ENCODE assay signal across 17 cellular contexts in genomic region chr5:154679501-154679900, GRCh38.
DNase-seq lines count a peak whose midpoint lies in the region; ATAC-seq and TF ChIP-seq lines count a peak whose summit lies in the region.
"Had no signal": no experiment of that assay in that cellular context is flagged by ENCODE, and none has a peak within 500 bp of the region (broad histone marks: within the 10 kb centered on the region; RNA-seq: fewer than 3 reads in every experiment).

No MANE protein-coding gene starts in this region.

- no CpG with 5 or more reads among the region's 4 CpGs for WGBS in IMR-90 (ENCODE audit: extremely low coverage in 2 of 2, insufficient read length in 1 of 2), 2 experiments
- WGBS in heart right ventricle, 2 donors = 76 to 85% methylated on average over 4 of the region's 4 CpGs

- H2BK120ac ChIP-seq in IMR-90 (ENCODE audit: low read depth, low read length) = no peak overlapping the region

- H3K4me3 ChIP-seq in IMR-90 (ENCODE audit: insufficient read depth, low read depth, low read length) = no peak overlapping the region
- H3K4me3 ChIP-seq in heart right ventricle = no peak overlapping the region
- H3K4me3 ChIP-seq: A549, HAP-1 had no signal

- no peaks in the 10 kb centered on the region for H3K9me1 ChIP-seq in IMR-90 (ENCODE audit: insufficient read depth, low read length)

- peak overlapping the region; percentile 33 for H2AFZ ChIP-seq in IMR-90 (replicated peaks; ENCODE audit: low read length, poor library complexity)

- no peak overlapping the region for H2BK20ac ChIP-seq in IMR-90 (ENCODE audit: low read depth, low read length)

- no peak overlapping the region for H3K14ac ChIP-seq in IMR-90 (replicated peaks; ENCODE audit: low read depth, low read length)

- ATAC-seq in IMR-90 (ENCODE audit: low read depth) (no peak), heart right ventricle (no peak)
- ATAC-seq: A549 had no signal

- H2AK9ac ChIP-seq in IMR-90 (replicated peaks; ENCODE audit: low read depth, low read length, poor library complexity) = no peak overlapping the region

- H3K27me3 ChIP-seq in IMR-90 (ENCODE audit: control insufficient read depth, insufficient read depth, low read length) = no peaks in the 10 kb centered on the region
- no peaks in the 10 kb centered on the region for H3K27me3 ChIP-seq in heart right ventricle

- peak overlapping the region; percentile 48 for H3K27ac Mint-ChIP-seq in endothelial cell (ENCODE audit: unreplicated experiment)
- H3K27ac Mint-ChIP-seq: CD4-positive, alpha-beta T cell had no signal

- no peaks in the 10 kb centered on the region for H4K20me1 ChIP-seq in IMR-90 (ENCODE audit: insufficient read depth, low read length)

- dilution Hi-C loops in IMR-90 (cut with HindIII; ENCODE audit: low sequenced_read_pairs, unreplicated experiment) = no loop called here

- no peak overlapping the region for H2BK5ac ChIP-seq in IMR-90 (ENCODE audit: low read depth, low read length, poor library complexity, severe bottlenecking)

- no peak overlapping the region for H3K4me3 Mint-ChIP-seq in endothelial cell (ENCODE audit: unreplicated experiment)
- H3K4me3 Mint-ChIP-seq: CD4-positive, alpha-beta T cell had no signal

- in situ Hi-C loops in IMR-90 (cut with MboI; ENCODE audit: low sequenced_read_pairs) = no loop called here

- no peak overlapping the region for H3K18ac ChIP-seq in IMR-90 (ENCODE audit: low read depth, low read length)

- intact Hi-C loops in IMR-90 (cut with micrococcal nuclease) (no loop called here), heart right ventricle (cut with DNase I) (no loop called here)

- no peak overlapping the region for H4K91ac ChIP-seq in IMR-90 (ENCODE audit: insufficient read depth, low read depth, low read length)

- TF ChIP-seq POLR2A in IMR-90 (IDR thresholded peaks at IDR 0.05; ENCODE audit: low read depth, low read length) = no peak

- H3K36me3 ChIP-seq in IMR-90 (ENCODE audit: control insufficient read depth, insufficient read depth, low read length) (no peaks in the 10 kb centered on the region), heart right ventricle (no peaks in the 10 kb centered on the region)
- H3K36me3 ChIP-seq: HAP-1 had no signal

- BruUV-seq in IMR-90 (replicated peaks; lab: Mats Ljungman, UMichigan) = no TSS peak

- no peak overlapping the region for H3K56ac ChIP-seq in IMR-90 (ENCODE audit: extremely low read depth, insufficient read depth, low read length)

- POLR2A ChIA-PET in IMR-90 (lab: Charles Lee; ENCODE audit: unreplicated experiment) = no interaction called here

- H3K36me3 Mint-ChIP-seq in endothelial cell (ENCODE audit: low read depth, unreplicated experiment) = peaks cover under 1% of the 10 kb centered on the region

- no peak overlapping the region for H3K4me2 ChIP-seq in IMR-90 (ENCODE audit: low read depth, low read length)
- H3K4me2 ChIP-seq: A549 had no signal

- no peak overlapping the region for H2AK5ac ChIP-seq in IMR-90 (ENCODE audit: low read depth, low read length)

- H3K27ac ChIP-seq in IMR-90 (ENCODE audit: insufficient read depth, low read length) (no peak overlapping the region), heart right ventricle (no peak overlapping the region), caudate nucleus (ENCODE audit: low read depth, low read length) (no peak overlapping the region)
- H3K27ac ChIP-seq: 22Rv1, C4-2B had no signal

- no peak overlapping the region for H4K5ac ChIP-seq in IMR-90 (ENCODE audit: low read depth, low read length)

- no peak overlapping the region for H3K9ac ChIP-seq in IMR-90 (ENCODE audit: low read depth, low read length)

- H4K8ac ChIP-seq in IMR-90 (ENCODE audit: low read depth in 2 of 2, low read length in 2 of 2) = no peak overlapping the region

- CTCF ChIA-PET in IMR-90 (lab: Yijun Ruan, JAX) = no interaction called here

- H3K23ac ChIP-seq in IMR-90 (ENCODE audit: low read depth, low read length) = no peak overlapping the region

- DNase-seq in DMS 273 (lab: John Stamatoyannopoulos, UW; ENCODE audit: unreplicated experiment) = peak; percentile 61
- DNase-seq in DMS 273 treated with DMSO at 0.1 percent for 48 hours (lab: John Stamatoyannopoulos, UW) = no peak
- DNase-seq in IMR-90 = no peak
- DNase-seq in endothelial cell (ENCODE audit: low spot score) = no peak
- no peak for DNase-seq in heart right ventricle
- DNase-seq in SHP77 treated with DMSO at 0.1 percent for 48 hours (lab: John Stamatoyannopoulos, UW) = no peak
- no peak for DNase-seq in caudate nucleus (lab: John Stamatoyannopoulos, UW)
- DNase-seq: AML-193; Caco-2; CD4-positive, alpha-beta T cell; DMS79 treated with DMSO at 0.1 percent for 48 hours; GF-D8; KG1 had no signal

- H3K9me3 ChIP-seq in IMR-90 (ENCODE audit: control insufficient read depth, insufficient read depth, low read length) (no peaks in the 10 kb centered on the region), heart right ventricle (no peaks in the 10 kb centered on the region)
- H3K9me3 ChIP-seq: A549, Caco-2, HAP-1 had no signal

- no peak overlapping the region for H3K4ac ChIP-seq in IMR-90 (ENCODE audit: low read depth, low read length)

- peaks cover 12% of the 10 kb centered on the region for H3K4me1 Mint-ChIP-seq in endothelial cell (ENCODE audit: unreplicated experiment)

- TF ChIP-seq RAD21 in IMR-90 (IDR thresholded peaks at IDR 0.05; ENCODE audit: low read length) = no peak

- H3K9me3 Mint-ChIP-seq in endothelial cell (ENCODE audit: unreplicated experiment) = no peaks in the 10 kb centered on the region
- H3K9me3 Mint-ChIP-seq: CD4-positive, alpha-beta T cell had no signal

- TF ChIP-seq CTCF in IMR-90 (conservative IDR thresholded peaks at IDR 0.05; ENCODE audit: low read depth, low read length) (no peak), endothelial cell (IDR thresholded peaks at IDR 0.05; ENCODE audit: unreplicated experiment) (no peak), heart right ventricle (IDR thresholded peaks at IDR 0.05) (no peak)

- H3K27me3 Mint-ChIP-seq in endothelial cell (ENCODE audit: unreplicated experiment) = peaks cover 1% of the 10 kb centered on the region
- H3K27me3 Mint-ChIP-seq: CD4-positive, alpha-beta T cell had no signal

- H3K4me1 ChIP-seq in IMR-90 (ENCODE audit: control insufficient read depth, insufficient read depth, low read length) (no peaks in the 10 kb centered on the region), heart right ventricle (peaks cover 3 to 24% (median 16%) of the 10 kb centered on the region in 9 donors)
- H3K4me1 ChIP-seq: HAP-1 had no signal

- H3K79me1 ChIP-seq in IMR-90 (ENCODE audit: low read depth in 1 of 2, low read length in 2 of 2) = no peaks in the 10 kb centered on the region

- H2BK15ac ChIP-seq in IMR-90 (ENCODE audit: low read depth, low read length) = no peak overlapping the region

TF ChIP-seq in IMR-90, 13 proteins besides CTCF, POLR2A, EP300 and RAD21:
- TF ChIP-seq CEBPB (IDR thresholded peaks at IDR 0.05; ENCODE audit: low read depth, low read length) (no peak), CHD1 (IDR thresholded peaks at IDR 0.05; ENCODE audit: low read depth, low read length) (no peak), BHLHE40 (IDR thresholded peaks at IDR 0.05; ENCODE audit: low read depth, low read length) (no peak), MAZ (IDR thresholded peaks at IDR 0.05; ENCODE audit: borderline replicate concordance, low read depth, low read length) (no peak), USF2 (IDR thresholded peaks at IDR 0.05; ENCODE audit: low read depth, low read length) (no peak), RFX5 (IDR thresholded peaks at IDR 0.05; ENCODE audit: low read depth, low read length) (no peak), RCOR1 (IDR thresholded peaks at IDR 0.05; ENCODE audit: insufficient replicate concordance, low read length) (no peak), SMC3 (IDR thresholded peaks at IDR 0.05; ENCODE audit: low read depth, low read length) (no peak), ELK1 (IDR thresholded peaks at IDR 0.05; ENCODE audit: borderline replicate concordance, low read depth, low read length) (no peak), MAFK (IDR thresholded peaks at IDR 0.05; ENCODE audit: low read depth, low read length) (no peak)
